In the genomic region with DNA sequence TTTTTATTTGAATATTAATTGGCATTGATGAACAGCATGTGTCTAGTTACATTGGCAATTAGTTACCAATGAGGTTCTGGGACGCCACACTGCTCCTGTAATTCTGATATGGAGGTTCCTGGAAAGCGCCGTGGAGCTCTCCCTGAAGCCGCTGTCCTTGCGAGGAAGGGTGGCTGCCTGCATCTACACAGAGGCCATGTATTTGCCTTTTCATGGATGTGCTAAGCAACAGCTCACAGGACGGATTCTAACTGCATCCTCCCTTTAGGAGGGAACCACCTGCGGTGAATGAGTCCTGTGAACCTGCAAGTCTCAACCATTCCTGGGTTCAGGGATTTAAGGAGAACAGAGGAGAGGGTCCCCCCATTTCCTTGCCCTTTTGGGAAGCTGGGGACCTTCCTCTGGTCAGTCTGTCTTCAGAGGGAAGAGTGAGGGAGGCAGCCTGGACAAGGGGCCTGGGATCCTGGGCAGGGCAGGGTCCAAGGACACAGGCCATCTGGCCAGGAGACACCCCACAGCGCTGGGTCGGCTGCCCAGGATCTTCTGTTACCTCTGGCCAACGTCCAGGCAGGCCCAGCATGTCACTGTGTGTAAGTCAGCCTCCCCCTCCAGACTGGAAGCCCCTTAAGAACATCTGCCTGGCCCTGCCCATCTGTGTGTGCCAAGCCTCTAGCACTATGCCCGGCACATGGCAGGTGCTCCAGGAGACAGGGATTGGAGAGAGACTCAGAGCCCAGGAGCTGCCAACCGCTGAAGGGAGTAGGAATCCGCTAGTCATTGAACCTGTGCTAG, we compare ENCODE assay signal across 17 cellular contexts.
DNase-seq lines count a peak whose midpoint lies in the region; ATAC-seq and TF ChIP-seq lines count a peak whose summit lies in the region.
"Had no signal": no experiment of that assay in that cellular context is flagged by ENCODE, and none has a peak within 500 bp of the region (broad histone marks: within the 10 kb centered on the region; RNA-seq: fewer than 3 reads in every experiment).

No MANE protein-coding gene starts in this region.

- no peak for ATAC-seq in GM21529 (IDR thresholded peaks at IDR 0.05; ENCODE audit: unreplicated experiment)
- ATAC-seq: gastroesophageal sphincter had no signal

- H3K27ac Mint-ChIP-seq in activated CD4-positive, alpha-beta memory T cell treated with anti-CD3 and anti-CD28 coated beads for 36 hours = peak overlapping the region; percentile 84

- CTCF ChIA-PET in activated CD4-positive, alpha-beta memory T cell treated with anti-CD3 and anti-CD28 coated beads for 36 hours (lab: Charles Lee) = interaction anchor here (0.6 to 2.6 kb wide), 10 partner anchors 8 to 375 kb away, joined by 3 to 16 read pairs (median 4); no protein-coding TSS in a partner anchor

- no peaks in the 10 kb centered on the region for H3K36me3 Mint-ChIP-seq in activated CD4-positive, alpha-beta memory T cell treated with anti-CD3 and anti-CD28 coated beads for 36 hours

- peaks cover 20% of the 10 kb centered on the region for H3K4me1 Mint-ChIP-seq in activated CD4-positive, alpha-beta memory T cell treated with anti-CD3 and anti-CD28 coated beads for 36 hours (ENCODE audit: low read depth)

- no peak overlapping the region for H3K4me3 ChIP-seq in foreskin fibroblast (ENCODE audit: low read depth in 1 of 2, low read length in 2 of 2)
- H3K4me3 ChIP-seq: gastroesophageal sphincter, lung, upper lobe of left lung had no signal

- H3K27me3 Mint-ChIP-seq in activated CD4-positive, alpha-beta memory T cell treated with anti-CD3 and anti-CD28 coated beads for 36 hours = peaks cover 2% of the 10 kb centered on the region

- no peaks in the 10 kb centered on the region for H3K36me3 ChIP-seq in KOPT-K1 (ENCODE audit: insufficient read depth, low read length)
- H3K36me3 ChIP-seq: gastroesophageal sphincter, upper lobe of left lung had no signal

- H3K4me3 Mint-ChIP-seq in activated CD4-positive, alpha-beta memory T cell treated with anti-CD3 and anti-CD28 coated beads for 36 hours = peak overlapping the region; percentile 12
- H3K4me3 Mint-ChIP-seq: T-helper 1 cell treated with Interleukin-12 subunit alpha and Interleukin-12 subunit beta and Interleukin-4 antibody, amounts not matched to agents 30 μg/mL and 1 μg/mL, for 36 hours had no signal

- no peak for TF ChIP-seq CTCF in foreskin fibroblast (IDR thresholded peaks at IDR 0.05; ENCODE audit: low read depth, low read length)

- intact Hi-C loops in activated CD4-positive, alpha-beta memory T cell treated with anti-CD3 and anti-CD28 coated beads for 36 hours (cut with micrococcal nuclease) = loop anchor here (10.0 kb wide), 1 partner anchor 370 kb away; no protein-coding TSS in a partner anchor

- POLR2A ChIA-PET in activated CD4-positive, alpha-beta memory T cell treated with anti-CD3 and anti-CD28 coated beads for 36 hours (lab: Charles Lee) = interaction anchor here (0.9 to 3.0 kb wide), 4 partner anchors 23 to 397 kb away, joined by 3 to 16 read pairs (median 5); partner anchors contain the start of gene TNRC6C

- no peaks in the 10 kb centered on the region for H3K9me3 Mint-ChIP-seq in activated CD4-positive, alpha-beta memory T cell treated with anti-CD3 and anti-CD28 coated beads for 36 hours
- H3K9me3 Mint-ChIP-seq: T-helper 1 cell treated with Interleukin-12 subunit alpha and Interleukin-12 subunit beta and Interleukin-4 antibody, amounts not matched to agents 30 μg/mL and 1 μg/mL, for 36 hours had no signal

- DNase-seq in NCI-H82 (lab: John Stamatoyannopoulos, UW) (peak; percentile 75), NCI-H82 treated with DMSO at 0.1 percent for 48 hours (lab: John Stamatoyannopoulos, UW; ENCODE audit: unreplicated experiment) (no peak), mesenteric fat pad (ENCODE audit: low spot score) (peak; percentile 72), foreskin fibroblast (no peak), NCI-H1048 (lab: John Stamatoyannopoulos, UW) (no peak)
- no peak for DNase-seq in activated CD4-positive, alpha-beta memory T cell treated with anti-CD3 and anti-CD28 coated beads for 36 hours
- DNase-seq: activated naive CD4-positive, alpha-beta T cell; GF-D8; MM.1S; NCI-H446 treated with DMSO at 0.1 percent for 48 hours; RPMI8226 had no signal

- H3K9me3 ChIP-seq in KOPT-K1 (ENCODE audit: insufficient read depth, low read length, poor library complexity, severe bottlenecking) = peaks cover 10% of the 10 kb centered on the region

- peak overlapping the region; percentile 85 for H3K27ac ChIP-seq in KOPT-K1 (ENCODE audit: low read depth, low read length, poor library complexity, severe bottlenecking)
- H3K27ac ChIP-seq: gastroesophageal sphincter, upper lobe of left lung had no signal

Comparison
In these comparisons a context has a peak if more than half of its experiments do, and no peak if none do; other contexts are left out.
1. DNase-seq: peak in NCI-H82 (single experiment) and mesenteric fat pad (single experiment); none in NCI-H82 treated with DMSO at 0.1 percent for 48 hours (single experiment), activated CD4-positive, alpha-beta memory T cell treated with anti-CD3 and anti-CD28 coated beads for 36 hours (single experiment), foreskin fibroblast (0 of 2) and NCI-H1048 (single experiment).